In genomic region chr10:113515521-113516045, GRCh38 we compare ENCODE assay signal across 27 cellular contexts. TPM values are rescaled to one million over a fixed set of nuclear protein-coding genes. Genes with fewer than 3 reads are reported as not detected.
"Had no signal": no experiment of that assay in that cellular context is flagged by ENCODE, and none has a peak within 500 bp of the region (broad histone marks: within the 10 kb centered on the region; RNA-seq: fewer than 3 reads in every experiment).

No MANE protein-coding gene starts in this region.

- H3K27ac ChIP-seq: gastroesophageal sphincter, parathyroid adenoma, tibial nerve, VCaP had no signal

- H3K4me1 ChIP-seq: parathyroid adenoma, tibial nerve had no signal

- H3K4me3 ChIP-seq: gastroesophageal sphincter, tibial nerve had no signal

- H3K27me3 ChIP-seq: gastroesophageal sphincter, tibial nerve had no signal

- H3K36me3 ChIP-seq: gastroesophageal sphincter, tibial nerve had no signal

- H3K79me2 ChIP-seq: parathyroid adenoma had no signal

- DNase-seq: activated CD4-positive, alpha-beta memory T cell treated with anti-CD3 and anti-CD28 coated beads, Interleukin-2, amount 10 ng/mL, durations not matched to agents 7 days and 5 days; activated CD4-positive, alpha-beta T cell treated with anti-CD3 and anti-CD28 coated beads, Interleukin-2, amount 10 ng/mL, durations not matched to agents 24 days and 14 days; activated effector memory CD4-positive, alpha-beta T cell treated with anti-CD3 and anti-CD28 coated beads, Interleukin-2, amount 50 U/mL, for 16 hours; activated naive CD4-positive, alpha-beta T cell treated with anti-CD3 and anti-CD28 coated beads, Interleukin-2, amount 10 ng/mL, durations not matched to agents 7 days and 5 days; activated naive CD8-positive, alpha-beta T cell treated with anti-CD3 and anti-CD28 coated beads, Interleukin-2, amount 50 U/mL, for 24 hours; activated T-cell treated with anti-CD3 and anti-CD28 coated beads, Interleukin-2, amount 50 U/mL, for 72 hours; anterior cingulate cortex; central memory CD4-positive, alpha-beta T cell; erythroblast; head of caudate nucleus; hypothalamus; left cardiac atrium; mesenchymal stem cell; nucleus accumbens; right cardiac atrium; stimulated activated CD4-positive, alpha-beta T cell treated with anti-CD3 and anti-CD28 coated beads, Interleukin-12 subunit alpha, Interleukin-12 subunit beta, amount 100 ng/mL, for 4 hours; stimulated activated CD4-positive, alpha-beta T cell treated with anti-CD3 and anti-CD28 coated beads, Interleukin-4, amount 100 ng/mL, for 4 hours; substantia nigra; T-helper 2 cell had no signal

- H3K9ac ChIP-seq: parathyroid adenoma had no signal

- H2AFZ ChIP-seq: parathyroid adenoma had no signal

RNA-seq across cellular contexts. Expression of gene HABP2, which starts 37.3 kb away (rescaled TPM):
- total RNA-seq: activated CD4-positive, alpha-beta memory T cell treated with anti-CD3 and anti-CD28 coated beads, Interleukin-2, amount 10 ng/mL, durations not matched to agents 7 days and 5 days; activated CD4-positive, alpha-beta T cell treated with anti-CD3 and anti-CD28 coated beads, Interleukin-2, amount 10 ng/mL, durations not matched to agents 24 days and 14 days; activated T-cell treated with anti-CD3 and anti-CD28 coated beads, Interleukin-2, amount 50 U/mL, for 72 hours; gastroesophageal sphincter; left cardiac atrium; mononuclear cell; myocyte; pulmonary artery endothelial cell; tibial nerve; urinary bladder had no signal
